Comparison of ENCODE assay signal across 19 cellular contexts in the genomic region with DNA sequence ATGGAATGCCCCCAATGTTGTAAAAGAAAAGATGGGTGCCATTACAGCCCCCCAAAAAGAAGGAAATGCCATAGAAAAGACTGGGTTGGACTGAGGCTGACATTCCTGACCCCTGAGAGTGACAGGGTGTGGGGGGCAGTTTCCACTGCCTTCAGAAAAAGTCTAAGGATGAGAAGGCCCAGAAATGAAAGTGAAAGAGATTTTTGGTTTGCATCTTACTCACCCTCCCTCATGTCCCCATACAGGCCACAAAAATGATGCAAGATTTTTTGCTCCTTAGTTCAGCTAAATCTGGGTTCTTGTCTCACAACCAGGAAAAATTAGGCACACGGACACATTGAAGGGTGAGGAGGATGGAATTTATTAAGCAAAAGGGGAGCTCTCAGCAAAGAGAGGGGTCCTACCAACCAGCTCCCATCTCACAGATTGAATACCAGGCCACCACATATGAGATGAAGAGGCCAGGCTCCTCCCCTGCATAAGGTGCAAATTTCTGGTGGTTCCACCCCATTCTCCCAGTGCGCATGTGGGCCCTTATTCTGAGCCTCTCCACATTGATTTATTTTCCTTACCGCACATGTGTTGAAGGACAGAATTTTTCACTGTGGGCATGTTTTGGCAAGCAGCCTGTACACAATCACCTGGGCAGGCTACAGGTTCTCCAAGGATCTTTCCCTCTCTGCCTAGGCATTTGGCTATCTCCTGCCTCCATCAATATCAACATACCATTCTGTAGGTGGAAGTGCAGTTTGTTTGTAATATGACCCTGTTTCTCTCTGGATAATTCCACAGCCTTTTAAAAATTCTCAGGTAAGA. TPM values are rescaled to one million over a fixed set of nuclear protein-coding genes. Genes with fewer than 3 reads are reported as not detected.
DNase-seq lines count a peak whose midpoint lies in the region; ATAC-seq and TF ChIP-seq lines count a peak whose summit lies in the region.
"Had no signal": no experiment of that assay in that cellular context is flagged by ENCODE, and none has a peak within 500 bp of the region (broad histone marks: within the 10 kb centered on the region; RNA-seq: fewer than 3 reads in every experiment).

No MANE protein-coding gene starts in this region.

- H3K36me3 ChIP-seq in KMS-11 (ENCODE audit: insufficient read depth) (no peaks in the 10 kb centered on the region), hepatocyte (replicated peaks; ENCODE audit: insufficient read depth, low read depth) (no peaks in the 10 kb centered on the region)
- H3K36me3 ChIP-seq: neutrophil, upper lobe of right lung had no signal

- peak; percentile 6 for DNase-seq in NCI-H2171 treated with DMSO at 0.1 percent for 48 hours (lab: John Stamatoyannopoulos, UW)
- DNase-seq in NCI-H2171 (lab: John Stamatoyannopoulos, UW), result no peak
- no peak for DNase-seq in hepatocyte (ENCODE audit: low spot score)
- no peak for DNase-seq in cerebellar cortex (ENCODE audit: low spot score)
- DNase-seq in NCI-H2081 (lab: John Stamatoyannopoulos, UW), result no peak
- DNase-seq: activated CD4-positive, alpha-beta T cell treated with anti-CD3 and anti-CD28 coated beads for 48 hours; hippocampal formation; NCI-H446 treated with DMSO at 0.1 percent for 48 hours; upper lobe of right lung had no signal

- H3K9me2 ChIP-seq in hepatocyte (replicated peaks; ENCODE audit: insufficient read depth), result no peaks in the 10 kb centered on the region

- no peak overlapping the region for H3K4me3 ChIP-seq in KMS-11 (IDR thresholded peaks at IDR 0.05; ENCODE audit: insufficient read depth, low read depth, low read length)
- no peak overlapping the region for H3K4me3 ChIP-seq in hepatocyte
- H3K4me3 ChIP-seq: A549, lung, upper lobe of right lung had no signal

- 56% methylated on average over 3 of the region's 3 CpGs for WGBS in hepatocyte (ENCODE audit: low lambda C conversion rate, missing lambda C conversion rate)

- no peaks in the 10 kb centered on the region for H3K9me3 ChIP-seq in hepatocyte (ENCODE audit: low read depth)
- H3K9me3 ChIP-seq: A549, neutrophil, upper lobe of right lung had no signal

- peak overlapping the region; percentile 76 for H2AFZ ChIP-seq in KMS-11 (ENCODE audit: low read depth)
- peak overlapping the region; percentile 45 for H2AFZ ChIP-seq in hepatocyte

- no peaks in the 10 kb centered on the region for H3K79me2 ChIP-seq in KMS-11 (ENCODE audit: insufficient read depth, low read depth)
- no peaks in the 10 kb centered on the region for H3K79me2 ChIP-seq in hepatocyte

- H3K27ac ChIP-seq in KMS-11 (peak overlapping the region; percentile 47; the same call in 1 of the 2 replicates), hepatocyte (peak overlapping the region; percentile 54)
- H3K27ac ChIP-seq: A549, neutrophil, upper lobe of right lung had no signal

- H3K27me3 ChIP-seq in KMS-11 (ENCODE audit: insufficient read depth, low read depth) (no peaks in the 10 kb centered on the region), hepatocyte (no peaks in the 10 kb centered on the region)
- H3K27me3 ChIP-seq: neutrophil, upper lobe of right lung had no signal

- H3K9ac ChIP-seq in KMS-11, result no peak overlapping the region

- ATAC-seq in GM21360 (IDR thresholded peaks at IDR 0.05; ENCODE audit: unreplicated experiment), result peak; percentile 92
- ATAC-seq in HG03196 (IDR thresholded peaks at IDR 0.05; ENCODE audit: unreplicated experiment), result no peak
- ATAC-seq: A549, Panc1, upper lobe of right lung had no signal

- H3K4me1 ChIP-seq in KMS-11 (ENCODE audit: low read depth, poor library complexity, severe bottlenecking) (peaks cover 23% of the 10 kb centered on the region), hepatocyte (ENCODE audit: insufficient read depth) (peaks cover 3% of the 10 kb centered on the region)
- H3K4me1 ChIP-seq: A549, upper lobe of right lung had no signal

- H4K20me1 ChIP-seq in KMS-11 (ENCODE audit: insufficient read depth) (no peaks in the 10 kb centered on the region), hepatocyte (ENCODE audit: insufficient read depth, poor library complexity, severe bottlenecking) (no peaks in the 10 kb centered on the region)

- H3K4me2 ChIP-seq in KMS-11 (peak overlapping the region; percentile 48), hepatocyte (no peak overlapping the region)
- H3K4me2 ChIP-seq: A549 had no signal

- TF ChIP-seq CTCF in KMS-11 (conservative IDR thresholded peaks at IDR 0.05; ENCODE audit: low read depth, low read length) (no peak), hepatocyte (IDR thresholded peaks at IDR 0.05; ENCODE audit: poor library complexity) (no peak)

RNA-seq across cellular contexts. Expression of a gene that starts 18.8 kb away (rescaled TPM):
- total RNA-seq in hepatocyte, result not detected in 2 replicates
- polyA plus RNA-seq in hepatocyte, result not detected in 2 replicates
- total RNA-seq: chondrocyte; lung; T-helper 1 cell treated with Interleukin-12 subunit alpha and Interleukin-12 subunit beta and Interleukin-4 antibody, amounts not matched to agents 30 ng/mL and 1 ng/mL, for 36 hours; upper lobe of right lung had no signal
- polyA plus RNA-seq: esophagus, lung had no signal
